Comparison of ENCODE assay signal across 21 cellular contexts in genomic region chr7:146074195-146074765, GRCh38. TPM values are rescaled to one million over a fixed set of nuclear protein-coding genes. Genes with fewer than 3 reads are reported as not detected.
"Had no signal": no experiment of that assay in that cellular context is flagged by ENCODE, and none has a peak within 500 bp of the region (broad histone marks: within the 10 kb centered on the region; RNA-seq: fewer than 3 reads in every experiment).

No MANE protein-coding gene starts in this region.

- H3K27me3 Mint-ChIP-seq: naive B cell; natural killer cell treated with Interleukin-12 subunit alpha and Interleukin-12 subunit beta and Interleukin-15 and Interleukin-18, amount 100 ng/mL, for 72 hours; stimulated activated naive B cell treated with anti-CD40 and anti-IgM and Interleukin-4, amounts not matched to agents 10 μg/mL and 1 μg/mL and 100 μg/mL, for 72 hours; stimulated activated naive CD8-positive, alpha-beta T cell treated with anti-CD3 and anti-CD28 coated beads, Interleukin-15, Interleukin-2, amounts not matched to agents 100 ng/mL and 50 ng/mL, for 24 hours had no signal

- H3K9me3 Mint-ChIP-seq: memory B cell; naive B cell; stimulated activated naive B cell treated with anti-CD40 and anti-IgM and Interleukin-4, amounts not matched to agents 10 μg/mL and 1 μg/mL and 100 μg/mL, for 72 hours had no signal

- H3K9me3 ChIP-seq: gastrocnemius medialis, prostate gland, right atrium auricular region, sigmoid colon, thoracic aorta, tibial nerve, upper lobe of left lung had no signal

- H3K36me3 ChIP-seq: gastrocnemius medialis, prostate gland, right atrium auricular region, sigmoid colon, thoracic aorta, tibial nerve, upper lobe of left lung had no signal

- H3K4me1 ChIP-seq: gastrocnemius medialis, prostate gland, right atrium auricular region, sigmoid colon, tibial nerve, upper lobe of left lung had no signal

- H3K27ac ChIP-seq: epithelial cell of prostate, gastrocnemius medialis, prostate gland, right atrium auricular region, sigmoid colon, thoracic aorta, tibial nerve, upper lobe of left lung had no signal

- ATAC-seq: esophagus mucosa; gastrocnemius medialis; natural killer cell treated with Interleukin-12 subunit alpha and Interleukin-12 subunit beta and Interleukin-15 and Interleukin-18, amount 100 ng/mL, for 72 hours; stimulated activated naive B cell treated with anti-CD40 and anti-IgM and Interleukin-4, amounts not matched to agents 10 μg/mL and 1 μg/mL and 100 μg/mL, for 72 hours had no signal

- DNase-seq: cortex of kidney; effector CD4-positive, alpha-beta T cell; foreskin fibroblast; gastrocnemius medialis; head of caudate nucleus; naive B cell; nucleus accumbens; sigmoid colon; stimulated activated CD4-positive, alpha-beta T cell treated with anti-CD3 and anti-CD28 coated beads, Interleukin-4, amount 100 ng/mL, for 4 hours; stimulated activated naive B cell treated with anti-CD40 and anti-IgM and Interleukin-4, amounts not matched to agents 10 μg/mL and 1 μg/mL and 100 μg/mL, for 72 hours; upper lobe of left lung had no signal

- H3K4me1 Mint-ChIP-seq: memory B cell; naive B cell; stimulated activated naive B cell treated with anti-CD40 and anti-IgM and Interleukin-4, amounts not matched to agents 10 μg/mL and 1 μg/mL and 100 μg/mL, for 72 hours had no signal

- H3K36me3 Mint-ChIP-seq: memory B cell; naive B cell; natural killer cell treated with Interleukin-12 subunit alpha and Interleukin-12 subunit beta and Interleukin-15 and Interleukin-18, amount 100 ng/mL, for 72 hours; stimulated activated naive B cell treated with anti-CD40 and anti-IgM and Interleukin-4, amounts not matched to agents 10 μg/mL and 1 μg/mL and 100 μg/mL, for 72 hours had no signal

- H3K27ac Mint-ChIP-seq: memory B cell; natural killer cell treated with Interleukin-12 subunit alpha and Interleukin-12 subunit beta and Interleukin-15 and Interleukin-18, amount 100 ng/mL, for 72 hours; stimulated activated naive B cell treated with anti-CD40 and anti-IgM and Interleukin-4, amounts not matched to agents 10 μg/mL and 1 μg/mL and 100 μg/mL, for 72 hours; stimulated activated naive CD8-positive, alpha-beta T cell treated with anti-CD3 and anti-CD28 coated beads, Interleukin-15, Interleukin-2, amounts not matched to agents 100 ng/mL and 50 ng/mL, for 24 hours had no signal

- H3K4me3 Mint-ChIP-seq: memory B cell; naive B cell; natural killer cell treated with Interleukin-12 subunit alpha and Interleukin-12 subunit beta and Interleukin-15 and Interleukin-18, amount 100 ng/mL, for 72 hours; stimulated activated naive B cell treated with anti-CD40 and anti-IgM and Interleukin-4, amounts not matched to agents 10 μg/mL and 1 μg/mL and 100 μg/mL, for 72 hours; stimulated activated naive CD8-positive, alpha-beta T cell treated with anti-CD3 and anti-CD28 coated beads, Interleukin-15, Interleukin-2, amounts not matched to agents 100 ng/mL and 50 ng/mL, for 24 hours had no signal

- H3K27me3 ChIP-seq: gastrocnemius medialis, right atrium auricular region, tibial nerve, upper lobe of left lung had no signal

- H3K4me3 ChIP-seq: gastrocnemius medialis, lung, prostate gland, right atrium auricular region, sigmoid colon, thoracic aorta, tibial nerve, upper lobe of left lung had no signal

RNA-seq across cellular contexts. Expression of gene CNTNAP2, which starts 42.3 kb away (rescaled TPM):
- total RNA-seq: gastrocnemius medialis; natural killer cell treated with Interleukin-12 subunit alpha and Interleukin-12 subunit beta and Interleukin-15 and Interleukin-18, amount 100 ng/mL, for 72 hours; thoracic aorta had no signal
